Comparison of ENCODE assay signal across 7 cellular contexts in the genomic region with DNA sequence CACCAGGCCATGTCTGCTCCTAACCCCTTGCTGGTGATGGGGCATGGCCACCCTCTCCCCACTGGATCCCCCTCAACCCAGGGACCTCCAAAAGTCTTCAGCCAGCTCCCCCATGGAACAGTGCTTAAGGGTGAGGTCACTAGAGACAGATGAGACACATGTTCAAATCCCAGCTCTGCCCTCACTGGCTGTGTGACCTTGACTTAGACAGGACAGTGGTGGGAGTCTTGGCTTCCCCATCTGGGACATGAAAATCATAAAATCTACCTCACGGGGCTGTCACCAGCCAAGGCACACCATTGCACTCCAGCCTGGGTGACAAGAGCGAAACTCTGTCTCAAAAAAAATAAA.
DNase-seq lines count a peak whose midpoint lies in the region; ATAC-seq and TF ChIP-seq lines count a peak whose summit lies in the region.

No MANE protein-coding gene starts in this region.

- H3K9me3 ChIP-seq in KOPT-K1 (ENCODE audit: insufficient read depth, low read length, poor library complexity, severe bottlenecking) = no peaks in the 10 kb centered on the region

- H3K36me3 ChIP-seq in KOPT-K1 (ENCODE audit: insufficient read depth, low read length) = peaks cover 61% of the 10 kb centered on the region

- DNase-seq in GM12865 (ENCODE audit: low read depth) (no peak), cerebellar nuclear complex (lab: John Stamatoyannopoulos, UW) (no peak), NCI-H2227 treated with DMSO at 0.1 percent for 48 hours (lab: John Stamatoyannopoulos, UW) (no peak)
- DNase-seq in effector memory CD8-positive, alpha-beta T cell = no peak

- ATAC-seq in effector memory CD8-positive, alpha-beta T cell (replicated peaks) = no peak
- ATAC-seq in stimulated activated memory B cell treated with anti-CD40 and anti-IgM and Interleukin-4, amounts not matched to agents 10 μg/mL and 1 μg/mL and 100 μg/mL, for 72 hours = peak; percentile 62
- ATAC-seq in GM18868 (IDR thresholded peaks at IDR 0.05; ENCODE audit: unreplicated experiment) = no peak

- peaks cover 47 to 56% of the 10 kb centered on the region in 2 donors for H3K4me1 Mint-ChIP-seq in effector memory CD8-positive, alpha-beta T cell (ENCODE audit: low read depth in 2 of 2)
- peaks cover 77% of the 10 kb centered on the region for H3K4me1 Mint-ChIP-seq in stimulated activated memory B cell treated with anti-CD40 and anti-IgM and Interleukin-4, amounts not matched to agents 10 μg/mL and 1 μg/mL and 100 μg/mL, for 72 hours

- H3K4me3 Mint-ChIP-seq in effector memory CD8-positive, alpha-beta T cell = peak overlapping the region; percentile 86 to 90
- peak overlapping the region; percentile 70 for H3K4me3 Mint-ChIP-seq in stimulated activated memory B cell treated with anti-CD40 and anti-IgM and Interleukin-4, amounts not matched to agents 10 μg/mL and 1 μg/mL and 100 μg/mL, for 72 hours

- TF ChIP-seq CTCF in GM12865 (IDR thresholded peaks at IDR 0.05; ENCODE audit: insufficient read depth, low read depth, low read length, missing control alignments) = no peak

- peak overlapping the region; percentile 39 for H3K4me3 ChIP-seq in GM12865 (ENCODE audit: low read depth, low read length)

- H3K27ac ChIP-seq in KOPT-K1 (ENCODE audit: low read depth, low read length, poor library complexity, severe bottlenecking) = peak overlapping the region; percentile 46

- no peaks in the 10 kb centered on the region for H3K9me3 Mint-ChIP-seq in effector memory CD8-positive, alpha-beta T cell
- H3K9me3 Mint-ChIP-seq in stimulated activated memory B cell treated with anti-CD40 and anti-IgM and Interleukin-4, amounts not matched to agents 10 μg/mL and 1 μg/mL and 100 μg/mL, for 72 hours = no peaks in the 10 kb centered on the region

- peak overlapping the region; percentile 98 to 100 for H3K27ac Mint-ChIP-seq in effector memory CD8-positive, alpha-beta T cell
- peak overlapping the region; percentile 95 for H3K27ac Mint-ChIP-seq in stimulated activated memory B cell treated with anti-CD40 and anti-IgM and Interleukin-4, amounts not matched to agents 10 μg/mL and 1 μg/mL and 100 μg/mL, for 72 hours

- H3K36me3 Mint-ChIP-seq in effector memory CD8-positive, alpha-beta T cell (ENCODE audit: insufficient read depth) = peaks cover 78% of the 10 kb centered on the region
- peaks cover 51% of the 10 kb centered on the region for H3K36me3 Mint-ChIP-seq in stimulated activated memory B cell treated with anti-CD40 and anti-IgM and Interleukin-4, amounts not matched to agents 10 μg/mL and 1 μg/mL and 100 μg/mL, for 72 hours

- no peaks in the 10 kb centered on the region for H3K27me3 Mint-ChIP-seq in effector memory CD8-positive, alpha-beta T cell
- H3K27me3 Mint-ChIP-seq in stimulated activated memory B cell treated with anti-CD40 and anti-IgM and Interleukin-4, amounts not matched to agents 10 μg/mL and 1 μg/mL and 100 μg/mL, for 72 hours = no peaks in the 10 kb centered on the region
